In genomic region chr17:10600551-10600950, GRCh38 we compare ENCODE assay signal across 29 cellular contexts. TPM values are rescaled to one million over a fixed set of nuclear protein-coding genes. Genes with fewer than 3 reads are reported as not detected.
A peak's percentile ranks its signal among the peaks of the same experiment; 100 is the strongest.
DNase-seq lines count a peak whose midpoint lies in the region; ATAC-seq and TF ChIP-seq lines count a peak whose summit lies in the region.
"Had no signal": no experiment of that assay in that cellular context is flagged by ENCODE, and none has a peak within 500 bp of the region (broad histone marks: within the 10 kb centered on the region; RNA-seq: fewer than 3 reads in every experiment).

No MANE protein-coding gene starts in this region.

- no peak overlapping the region for H3K27ac ChIP-seq in breast epithelium
- H3K27ac ChIP-seq: tibial artery had no signal

- no peak for ATAC-seq in GM21526 (IDR thresholded peaks at IDR 0.05; ENCODE audit: low FRiP score, unreplicated experiment)

- in situ Hi-C loops in GM13976 (cut with MboI; ENCODE audit: low sequenced_read_pairs, unreplicated experiment) = loop anchor here (25.0 kb wide), 1 partner anchor 638 kb away; no protein-coding TSS in a partner anchor

- peak overlapping the region in 2 of 3 experiments; percentile 2 to 14 for H3K27ac Mint-ChIP-seq in nephron
- H3K27ac Mint-ChIP-seq: activated naive CD4-positive, alpha-beta T cell treated with anti-CD3 and anti-CD28 coated beads, Interleukin-2, amount 10 ng/mL, durations not matched to agents 7 days and 5 days; stimulated activated naive CD8-positive, alpha-beta T cell treated with anti-CD3 and anti-CD28 coated beads, Interleukin-15, Interleukin-2, amounts not matched to agents 100 ng/mL and 50 ng/mL, for 24 hours had no signal

- no peaks in the 10 kb centered on the region for H3K36me3 Mint-ChIP-seq in nephron (ENCODE audit: low read depth)
- H3K36me3 Mint-ChIP-seq: activated naive CD4-positive, alpha-beta T cell treated with anti-CD3 and anti-CD28 coated beads, Interleukin-2, amount 10 ng/mL, durations not matched to agents 7 days and 5 days had no signal

- DNase-seq in AG08395 (ENCODE audit: low spot score) (peak; percentile 37), HS-5 (ENCODE audit: low read depth) (peak; percentile 63), cardiac fibroblast (ENCODE audit: low read depth in 2 of 2) (peak; percentile 62 to 74), SKM-1 treated with dmso at 0.1 percent for 144 hours (lab: John Stamatoyannopoulos, UW; ENCODE audit: unreplicated experiment) (no peak), GM13976 (ENCODE audit: low spot score) (no peak), breast epithelium (ENCODE audit: low spot score in 2 of 2) (no peak)
- DNase-seq: activated CD4-positive, CD25-positive, alpha-beta regulatory T cell treated with anti-CD3 and anti-CD28 coated beads, Interleukin-2, amount 50 U/mL, for 72 hours; activated naive CD4-positive, alpha-beta T cell treated with anti-CD3 and anti-CD28 coated beads, Interleukin-2, amount 10 ng/mL, durations not matched to agents 7 days and 5 days; activated T-cell treated with anti-CD3 and anti-CD28 coated beads, Interleukin-2, amount 50 U/mL, for 48 hours; aorta; C1 segment of cervical spinal cord; Calu3; cerebellar nuclear complex; Karpas-422; kidney glomerular epithelial cell; mammary epithelial cell; NCI-H1092; NCI-H1930; NCI-H2227 treated with DMSO at 0.1 percent for 48 hours; NCI-H748 treated with DMSO at 0.1 percent for 48 hours; Right ventricle myocardium superior; stimulated activated CD4-positive, alpha-beta T cell treated with anti-CD3 and anti-CD28 coated beads, Interleukin-4, amount 100 ng/mL, for 24 hours; tibial artery had no signal

- H3K9me3 ChIP-seq in breast epithelium = no peaks in the 10 kb centered on the region
- H3K9me3 ChIP-seq: tibial artery had no signal

- peaks cover 67% of the 10 kb centered on the region for H3K4me1 Mint-ChIP-seq in nephron
- H3K4me1 Mint-ChIP-seq: activated naive CD4-positive, alpha-beta T cell treated with anti-CD3 and anti-CD28 coated beads, Interleukin-2, amount 10 ng/mL, durations not matched to agents 7 days and 5 days had no signal

- H3K27me3 ChIP-seq in breast epithelium = no peaks in the 10 kb centered on the region

- no peak overlapping the region for H3K4me3 Mint-ChIP-seq in nephron
- H3K4me3 Mint-ChIP-seq: activated naive CD4-positive, alpha-beta T cell treated with anti-CD3 and anti-CD28 coated beads, Interleukin-2, amount 10 ng/mL, durations not matched to agents 7 days and 5 days; stimulated activated naive CD8-positive, alpha-beta T cell treated with anti-CD3 and anti-CD28 coated beads, Interleukin-15, Interleukin-2, amounts not matched to agents 100 ng/mL and 50 ng/mL, for 24 hours had no signal

- H3K4me3 ChIP-seq in cardiac fibroblast (replicated peaks in 1 of 2; ENCODE audit: low read depth in 2 of 2, low read length in 2 of 2) (no peak overlapping the region), breast epithelium (no peak overlapping the region)
- H3K4me3 ChIP-seq: tibial artery had no signal

- peaks cover 6% of the 10 kb centered on the region for H3K27me3 Mint-ChIP-seq in nephron (ENCODE audit: low read depth)

- TF ChIP-seq CTCF in cardiac fibroblast (IDR thresholded peaks at IDR 0.05; ENCODE audit: low read depth, low read length) = no peak
- no peak for TF ChIP-seq CTCF in nephron (IDR thresholded peaks at IDR 0.05; ENCODE audit: unreplicated experiment in 3 of 3)
- TF ChIP-seq CTCF in GM13976 (IDR thresholded peaks at IDR 0.05; ENCODE audit: borderline replicate concordance, control extremely low read depth, extremely low read depth, insufficient read depth, missing control alignments) = no peak
- TF ChIP-seq CTCF in breast epithelium (IDR thresholded peaks at IDR 0.05) = no peak

- H3K4me1 ChIP-seq in breast epithelium = no peaks in the 10 kb centered on the region
- H3K4me1 ChIP-seq: tibial artery had no signal

- intact Hi-C loops in breast epithelium (cut with DNase I; ENCODE audit: low total_unique reads) = no loop called here

- no peak for TF ChIP-seq POLR2A in breast epithelium (IDR thresholded peaks at IDR 0.05)

- no peaks in the 10 kb centered on the region for H3K36me3 ChIP-seq in breast epithelium
- H3K36me3 ChIP-seq: tibial artery had no signal

- H3K9me3 Mint-ChIP-seq in nephron = no peaks in the 10 kb centered on the region
- H3K9me3 Mint-ChIP-seq: activated naive CD4-positive, alpha-beta T cell treated with anti-CD3 and anti-CD28 coated beads, Interleukin-2, amount 10 ng/mL, durations not matched to agents 7 days and 5 days; stimulated activated naive CD8-positive, alpha-beta T cell treated with anti-CD3 and anti-CD28 coated beads, Interleukin-15, Interleukin-2, amounts not matched to agents 100 ng/mL and 50 ng/mL, for 24 hours had no signal

RNA-seq across cellular contexts. Expression of gene MYH2, which starts 51.1 kb away (rescaled TPM):
- under 1 TPM in 1 of 3 donors, not detected in 2; 0.16 TPM for total RNA-seq in breast epithelium
- total RNA-seq: activated CD8-positive, alpha-beta memory T cell treated with anti-CD3 and anti-CD28 coated beads for 36 hours; aorta; Calu3; epithelial cell of proximal tubule; glomerular endothelial cell; mammary epithelial cell; Right ventricle myocardium superior had no signal

RNA-seq across cellular contexts. Expression of gene MYH3, which starts 56.6 kb away (rescaled TPM):
- total RNA-seq in breast epithelium = 1 to 10 TPM in 2 of 3 donors, under 1 TPM in 1; 0.80 to 2.9 (median 2.2) TPM

Comparison
In these comparisons a context has a peak if more than half of its experiments do, and no peak if none do; other contexts are left out.
1. DNase-seq: peak in AG08395 (single experiment), HS-5 (single experiment) and cardiac fibroblast (2 of 2); none in SKM-1 treated with dmso at 0.1 percent for 144 hours (single experiment), GM13976 (single experiment) and breast epithelium (0 of 2).